1 cellular context compared by ENCODE assay signal in the genomic region with DNA sequence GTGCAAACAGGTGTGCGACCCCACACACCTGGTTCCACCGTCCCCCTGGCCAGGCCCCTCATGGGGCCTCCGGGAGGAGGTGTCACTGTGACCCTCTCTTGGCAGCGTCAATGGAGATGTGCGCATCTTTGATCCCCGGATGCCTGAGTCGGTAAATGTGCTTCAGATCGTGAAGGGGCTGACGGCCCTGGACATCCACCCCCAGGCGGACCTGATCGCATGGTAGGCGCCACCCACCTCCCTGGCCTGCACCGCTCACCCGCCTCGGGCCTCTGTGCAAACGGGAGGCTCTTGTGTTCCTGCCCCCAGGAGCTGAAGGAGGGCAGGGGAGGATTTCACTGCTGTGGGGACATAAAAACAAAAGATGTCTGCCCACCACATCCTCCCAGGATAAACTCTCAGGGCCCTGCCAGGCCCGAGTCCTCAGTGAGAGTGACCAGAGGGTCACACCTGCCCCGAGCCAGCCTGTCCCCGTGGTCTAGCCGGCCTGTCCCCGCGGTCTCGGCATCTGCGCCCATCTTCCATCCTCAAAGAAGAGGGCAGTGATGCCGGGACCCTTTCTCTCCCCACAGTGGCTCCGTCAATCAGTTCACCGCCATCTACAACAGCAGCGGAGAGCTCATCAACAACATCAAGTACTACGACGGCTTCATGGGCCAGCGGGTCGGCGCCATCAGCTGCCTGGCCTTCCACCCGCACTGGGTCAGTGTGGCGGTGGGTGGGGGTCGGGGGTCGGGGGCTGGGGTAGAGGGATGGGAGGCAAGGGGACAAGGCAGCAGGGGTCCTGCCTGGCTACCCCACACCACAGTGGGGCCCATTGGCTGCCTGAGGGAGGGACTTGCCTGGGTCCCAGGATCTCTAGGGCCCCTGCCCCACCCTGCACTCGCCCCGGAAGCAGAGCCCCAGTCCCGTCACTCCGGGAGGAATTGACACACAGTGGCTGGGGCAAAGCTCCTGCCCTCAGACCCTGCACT.
TF ChIP-seq lines count a peak whose summit lies in the region.

No MANE protein-coding gene starts in this region.

TF ChIP-seq in HepG2, 621 proteins besides CTCF, POLR2A, EP300 and RAD21:
- TF ChIP-seq, protein P1, sequence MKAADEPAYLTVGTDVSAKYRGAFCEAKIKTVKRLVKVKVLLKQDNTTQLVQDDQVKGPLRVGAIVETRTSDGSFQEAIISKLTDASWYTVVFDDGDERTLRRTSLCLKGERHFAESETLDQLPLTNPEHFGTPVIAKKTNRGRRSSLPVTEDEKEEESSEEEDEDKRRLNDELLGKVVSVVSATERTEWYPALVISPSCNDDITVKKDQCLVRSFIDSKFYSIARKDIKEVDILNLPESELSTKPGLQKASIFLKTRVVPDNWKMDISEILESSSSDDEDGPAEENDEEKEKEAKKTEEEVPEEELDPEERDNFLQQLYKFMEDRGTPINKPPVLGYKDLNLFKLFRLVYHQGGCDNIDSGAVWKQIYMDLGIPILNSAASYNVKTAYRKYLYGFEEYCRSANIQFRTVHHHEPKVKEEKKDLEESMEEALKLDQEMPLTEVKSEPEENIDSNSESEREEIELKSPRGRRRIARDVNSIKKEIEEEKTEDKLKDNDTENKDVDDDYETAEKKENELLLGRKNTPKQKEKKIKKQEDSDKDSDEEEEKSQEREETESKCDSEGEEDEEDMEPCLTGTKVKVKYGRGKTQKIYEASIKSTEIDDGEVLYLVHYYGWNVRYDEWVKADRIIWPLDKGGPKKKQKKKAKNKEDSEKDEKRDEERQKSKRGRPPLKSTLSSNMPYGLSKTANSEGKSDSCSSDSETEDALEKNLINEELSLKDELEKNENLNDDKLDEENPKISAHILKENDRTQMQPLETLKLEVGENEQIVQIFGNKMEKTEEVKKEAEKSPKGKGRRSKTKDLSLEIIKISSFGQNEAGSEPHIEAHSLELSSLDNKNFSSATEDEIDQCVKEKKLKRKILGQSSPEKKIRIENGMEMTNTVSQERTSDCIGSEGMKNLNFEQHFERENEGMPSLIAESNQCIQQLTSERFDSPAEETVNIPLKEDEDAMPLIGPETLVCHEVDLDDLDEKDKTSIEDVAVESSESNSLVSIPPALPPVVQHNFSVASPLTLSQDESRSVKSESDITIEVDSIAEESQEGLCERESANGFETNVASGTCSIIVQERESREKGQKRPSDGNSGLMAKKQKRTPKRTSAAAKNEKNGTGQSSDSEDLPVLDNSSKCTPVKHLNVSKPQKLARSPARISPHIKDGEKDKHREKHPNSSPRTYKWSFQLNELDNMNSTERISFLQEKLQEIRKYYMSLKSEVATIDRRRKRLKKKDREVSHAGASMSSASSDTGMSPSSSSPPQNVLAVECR (CRISPR knock-in tag; IDR thresholded peaks at IDR 0.05; ENCODE audit: borderline replicate concordance) = no peak
- TF ChIP-seq ARNT2 (CRISPR knock-in tag; IDR thresholded peaks at IDR 0.05; ENCODE audit: low read depth) (no peak), ZFP36 (IDR thresholded peaks at IDR 0.05; ENCODE audit: borderline replicate concordance, low read depth, low read length, partially characterized antibody) (no peak), ZNF768 (CRISPR knock-in tag; IDR thresholded peaks at IDR 0.05) (0 out of 2 replicates have a peak, but pooled peaks have one; percentile 4), ZNF484 (CRISPR knock-in tag; IDR thresholded peaks at IDR 0.05; ENCODE audit: borderline replicate concordance, low read depth) (no peak)
- TF ChIP-seq, protein P2, sequence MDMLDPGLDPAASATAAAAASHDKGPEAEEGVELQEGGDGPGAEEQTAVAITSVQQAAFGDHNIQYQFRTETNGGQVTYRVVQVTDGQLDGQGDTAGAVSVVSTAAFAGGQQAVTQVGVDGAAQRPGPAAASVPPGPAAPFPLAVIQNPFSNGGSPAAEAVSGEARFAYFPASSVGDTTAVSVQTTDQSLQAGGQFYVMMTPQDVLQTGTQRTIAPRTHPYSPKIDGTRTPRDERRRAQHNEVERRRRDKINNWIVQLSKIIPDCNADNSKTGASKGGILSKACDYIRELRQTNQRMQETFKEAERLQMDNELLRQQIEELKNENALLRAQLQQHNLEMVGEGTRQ (IDR thresholded peaks at IDR 0.05; ENCODE audit: low read depth, low read length) = no peak
- TF ChIP-seq, protein P2 (CRISPR knock-in tag; IDR thresholded peaks at IDR 0.05; ENCODE audit: borderline replicate concordance) = no peak
TF ChIP-seq in HepG2: peak in this region for 1.
